ENCODE assay signal across 8 cellular contexts in the genomic region with DNA sequence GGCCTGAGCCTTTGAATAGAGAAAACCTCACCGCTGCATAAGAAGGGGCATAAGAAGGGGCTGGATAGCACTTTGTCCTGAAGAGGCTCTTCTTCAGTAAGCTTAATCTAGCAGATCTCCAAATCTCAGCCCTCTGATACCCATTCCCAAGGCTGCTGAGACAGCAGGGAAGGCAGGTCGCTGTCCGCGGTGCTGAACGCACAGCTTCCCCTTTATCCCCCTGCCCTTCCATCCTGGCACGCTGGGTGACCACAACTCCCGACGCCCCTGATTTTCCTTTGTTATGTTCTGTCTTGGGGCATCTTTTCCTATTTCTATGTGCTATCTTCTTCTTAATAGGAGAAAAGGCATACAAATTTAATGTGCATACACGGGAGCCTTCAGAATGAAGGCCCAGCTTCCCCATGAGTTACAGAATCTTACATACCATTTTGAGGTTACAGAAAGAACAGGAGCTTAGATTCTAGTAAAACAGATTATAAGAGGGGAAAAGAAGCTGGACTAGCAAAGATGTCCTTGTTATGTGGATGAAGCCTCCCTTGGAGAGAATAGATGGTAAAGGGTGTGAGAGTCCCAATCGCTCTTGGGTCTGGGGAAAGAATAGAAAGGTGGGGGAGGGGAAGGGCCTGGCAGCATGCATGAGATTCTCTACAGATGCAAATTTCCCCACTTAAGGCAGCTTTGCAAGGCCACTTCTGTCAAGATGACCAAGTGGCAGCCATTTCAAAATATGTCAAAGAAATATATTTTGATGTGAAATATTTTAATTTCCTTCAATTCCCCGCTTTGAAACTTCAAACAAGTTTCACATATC. TPM values are rescaled to one million over a fixed set of nuclear protein-coding genes. Genes with fewer than 3 reads are reported as not detected.
DNase-seq lines count a peak whose midpoint lies in the region; ATAC-seq, FAIRE-seq and TF ChIP-seq lines count a peak whose summit lies in the region.

No MANE protein-coding gene starts in this region.

- H3K27me3 ChIP-seq in A673 (replicated peaks; ENCODE audit: insufficient read depth, low read depth, low read length, poor library complexity) (peaks cover 36% of the 10 kb centered on the region), HL-60 (ENCODE audit: insufficient read depth, poor library complexity, severe bottlenecking) (no peaks in the 10 kb centered on the region)

- no peak overlapping the region for H3K27ac Mint-ChIP-seq in activated CD4-positive, alpha-beta T cell treated with anti-CD3 and anti-CD28 coated beads, Interleukin-2, amount 10 ng/mL, durations not matched to agents 24 days and 14 days

- H3K27me3 Mint-ChIP-seq in activated CD4-positive, alpha-beta T cell treated with anti-CD3 and anti-CD28 coated beads, Interleukin-2, amount 10 ng/mL, durations not matched to agents 24 days and 14 days: peaks cover 14% of the 10 kb centered on the region

- H3K36me3 ChIP-seq in A673 (ENCODE audit: insufficient read depth, low read length, poor library complexity, severe bottlenecking): no peaks in the 10 kb centered on the region

- no peak for TF ChIP-seq POLR2A in GM12891 (IDR thresholded peaks at IDR 0.05; ENCODE audit: low read depth, low read length)

- intact Hi-C loops in A673 (cut with micrococcal nuclease; ENCODE audit: unreplicated experiment): no loop called here
- intact Hi-C loops in activated CD4-positive, alpha-beta T cell treated with anti-CD3 and anti-CD28 coated beads, Interleukin-2, amount 10 ng/mL, durations not matched to agents 24 days and 14 days (cut with micrococcal nuclease): no loop called here
- intact Hi-C loops in cardiac septum (cut with DNase I): no loop called here
- intact Hi-C loops in sciatic nerve (cut with DNase I): no loop called here

- H3K9me3 Mint-ChIP-seq in activated CD4-positive, alpha-beta T cell treated with anti-CD3 and anti-CD28 coated beads, Interleukin-2, amount 10 ng/mL, durations not matched to agents 24 days and 14 days: no peaks in the 10 kb centered on the region

- H3K36me3 Mint-ChIP-seq in activated CD4-positive, alpha-beta T cell treated with anti-CD3 and anti-CD28 coated beads, Interleukin-2, amount 10 ng/mL, durations not matched to agents 24 days and 14 days (ENCODE audit: low read depth): no peaks in the 10 kb centered on the region

- H3K4me3 ChIP-seq in A673 (ENCODE audit: low read depth, low read length, poor library complexity, severe bottlenecking) (no peak overlapping the region), HL-60 (replicated peaks; ENCODE audit: insufficient read depth, low read length) (no peak overlapping the region)

- no peak for FAIRE-seq in GM12891 (lab: Jason Lieb, UNC)

- CTCF ChIA-PET in A673 (lab: Charles Lee): interaction anchor here (0.6 kb wide), 1 partner anchor 17 kb away, joined by 12 read pairs; no protein-coding TSS in a partner anchor

- no TSS peak for BruUV-seq in A673 (replicated peaks; lab: Mats Ljungman, UMichigan)

- H3K27ac ChIP-seq in A673 (ENCODE audit: low read depth, low read length, poor library complexity, severe bottlenecking) (no peak overlapping the region), HL-60 (replicated peaks) (no peak overlapping the region)

- H3K9me3 ChIP-seq in A673 (ENCODE audit: low read depth, low read length, poor library complexity, severe bottlenecking): no peaks in the 10 kb centered on the region

- H3K4me1 Mint-ChIP-seq in activated CD4-positive, alpha-beta T cell treated with anti-CD3 and anti-CD28 coated beads, Interleukin-2, amount 10 ng/mL, durations not matched to agents 24 days and 14 days: no peaks in the 10 kb centered on the region

- H3K4me1 ChIP-seq in A673 (ENCODE audit: insufficient read depth, low read length, poor library complexity, severe bottlenecking): no peaks in the 10 kb centered on the region

- ATAC-seq in sciatic nerve (peak; percentile 52), GM18517 (IDR thresholded peaks at IDR 0.05; ENCODE audit: unreplicated experiment) (no peak), HG03432 (IDR thresholded peaks at IDR 0.05; ENCODE audit: unreplicated experiment) (no peak)

- POLR2A ChIA-PET in A673 (lab: Charles Lee; ENCODE audit: low non-redundant PET): no interaction called here

- TF ChIP-seq CTCF in A673 (conservative IDR thresholded peaks at IDR 0.05; ENCODE audit: low read depth, low read length) (no peak), HL-60 (IDR thresholded peaks at IDR 0.05; ENCODE audit: insufficient read depth, low read length) (no peak)

- no peak overlapping the region for H3K4me3 Mint-ChIP-seq in activated CD4-positive, alpha-beta T cell treated with anti-CD3 and anti-CD28 coated beads, Interleukin-2, amount 10 ng/mL, durations not matched to agents 24 days and 14 days

- DNase-seq in A673 (ENCODE audit: low spot score) (peak; percentile 70), HL-60 (ENCODE audit: low read depth in 1 of 2, low spot score in 1 of 2) (peak; percentile 16 to 21), cardiac septum (ENCODE audit: low spot score) (peak; percentile 75), sciatic nerve (ENCODE audit: low spot score) (peak; percentile 82), GM12891 (ENCODE audit: insufficient read length, low spot score) (no peak)
- DNase-seq in activated CD4-positive, alpha-beta T cell treated with anti-CD3 and anti-CD28 coated beads, Interleukin-2, amount 10 ng/mL, durations not matched to agents 24 days and 14 days: peak; percentile 81

TF ChIP-seq in GM12891, 5 proteins besides CTCF, POLR2A, EP300 and RAD21:
- no peak for TF ChIP-seq TAF1 (IDR thresholded peaks at IDR 0.05; ENCODE audit: low read depth, low read length)
- no peak for TF ChIP-seq POU2F2 (IDR thresholded peaks at IDR 0.05; ENCODE audit: low read depth, low read length)
- no peak for TF ChIP-seq SPI1 (IDR thresholded peaks at IDR 0.05; ENCODE audit: low read depth, low read length)
- TF ChIP-seq PAX5 (IDR thresholded peaks at IDR 0.05; ENCODE audit: insufficient read depth, low read length, severe bottlenecking): no peak
- TF ChIP-seq POLR2AphosphoS5 (IDR thresholded peaks at IDR 0.05; ENCODE audit: low read depth, low read length): no peak

RNA-seq across cellular contexts. Expression of a gene that starts 5.7 kb away (rescaled TPM):
- total RNA-seq in A673 (2021) (0.15 and 0.33 TPM in 2 replicates), cardiac septum (0.13 TPM), sciatic nerve (0.27 TPM)
- not detected in 2 replicates for total RNA-seq in activated CD4-positive, alpha-beta T cell treated with anti-CD3 and anti-CD28 coated beads, Interleukin-2, amount 10 ng/mL, durations not matched to agents 24 days and 14 days
- 0.12 TPM for polyA plus RNA-seq in GM12891 (2012; ENCODE audit: low read depth, missing spikeins)

RNA-seq across cellular contexts. Expression of a gene that starts 23.8 kb away (rescaled TPM):
- total RNA-seq in A673 (2021) (not detected in 2 replicates), cardiac septum (not detected), sciatic nerve (not detected)
- not detected in 2 replicates for total RNA-seq in activated CD4-positive, alpha-beta T cell treated with anti-CD3 and anti-CD28 coated beads, Interleukin-2, amount 10 ng/mL, durations not matched to agents 24 days and 14 days
- polyA plus RNA-seq in GM12891 (2012; ENCODE audit: low read depth, missing spikeins): not detected

RNA-seq across cellular contexts. Expression of a gene that starts 55.6 kb away (rescaled TPM):
- total RNA-seq in A673 (2021) (11.8 and 15.6 TPM in 2 replicates), cardiac septum (0.32 TPM), sciatic nerve (7.8 TPM)
- 1.0 and 1.4 TPM in 2 replicates for total RNA-seq in activated CD4-positive, alpha-beta T cell treated with anti-CD3 and anti-CD28 coated beads, Interleukin-2, amount 10 ng/mL, durations not matched to agents 24 days and 14 days
- polyA plus RNA-seq in GM12891 (2012; ENCODE audit: low read depth, missing spikeins): 0.08 TPM

RNA-seq across cellular contexts. Expression of a gene that starts 55.9 kb away (rescaled TPM):
- total RNA-seq in A673 (2021) (0.41 and 0.59 TPM in 2 replicates), cardiac septum (1.3 TPM), sciatic nerve (4.4 TPM)
- total RNA-seq in activated CD4-positive, alpha-beta T cell treated with anti-CD3 and anti-CD28 coated beads, Interleukin-2, amount 10 ng/mL, durations not matched to agents 24 days and 14 days: 0.23 TPM in 1 of 2 replicates, not detected in the other
- 0.19 TPM for polyA plus RNA-seq in GM12891 (2012; ENCODE audit: low read depth, missing spikeins)
